ENCODE assay signal across 25 cellular contexts in genomic region chr2:219656523-219656922, GRCh38. TPM values are rescaled to one million over a fixed set of nuclear protein-coding genes. Genes with fewer than 3 reads are reported as not detected.
A peak's percentile ranks its signal among the peaks of the same experiment; 100 is the strongest.
DNase-seq lines count a peak whose midpoint lies in the region; ATAC-seq and TF ChIP-seq lines count a peak whose summit lies in the region.
"Had no signal": no experiment of that assay in that cellular context is flagged by ENCODE, and none has a peak within 500 bp of the region (broad histone marks: within the 10 kb centered on the region; RNA-seq: fewer than 3 reads in every experiment).

No MANE protein-coding gene starts in this region.

- H3K27me3 ChIP-seq in foreskin keratinocyte: no peaks in the 10 kb centered on the region
- H3K27me3 ChIP-seq: esophagus muscularis mucosa, heart left ventricle, Peyer's patch had no signal

- peak overlapping the region; percentile 85 for H3K27ac ChIP-seq in foreskin keratinocyte
- H3K27ac ChIP-seq: C4-2B, esophagus muscularis mucosa, heart left ventricle, left lung, Peyer's patch, WERI-Rb-1 had no signal

- DNase-seq in ELR (ENCODE audit: low read depth): peak; percentile 89
- peak; percentile 16 for DNase-seq in LoVo (ENCODE audit: low spot score)
- peak; percentile 39 for DNase-seq in astrocyte of the spinal cord (ENCODE audit: low read depth, low spot score)
- DNase-seq in foreskin keratinocyte: peak; percentile 91 to 92
- DNase-seq in activated CD8-positive, alpha-beta memory T cell treated with anti-CD3 and anti-CD28 coated beads, Interleukin-2, amount 50 U/mL, for 48 hours: no peak
- DNase-seq in hypothalamus (lab: John Stamatoyannopoulos, UW): no peak
- DNase-seq: activated CD4-positive, alpha-beta T cell treated with anti-CD3 and anti-CD28 coated beads, Interleukin-2, amount 50 U/mL, for 1 hour; activated naive CD8-positive, alpha-beta T cell treated with anti-CD3 and anti-CD28 coated beads for 36 hours; Calu3; effector CD8-positive, alpha-beta T cell; heart left ventricle; left lung; NCI-H1092; NCI-H1930; NCI-H446; nephron progenitor cell; SK-N-SH; WERI-Rb-1 had no signal

- TF ChIP-seq CTCF in astrocyte of the spinal cord (IDR thresholded peaks at IDR 0.05; ENCODE audit: low read depth, low read length) (no peak), foreskin keratinocyte (conservative IDR thresholded peaks at IDR 0.05) (no peak)

- H3K4me1 ChIP-seq in foreskin keratinocyte: peaks cover 36% of the 10 kb centered on the region
- H3K4me1 ChIP-seq: esophagus muscularis mucosa, left lung, Peyer's patch had no signal

- H3K4me3 ChIP-seq in astrocyte of the spinal cord (ENCODE audit: low read depth, low read length): no peak overlapping the region
- H3K4me3 ChIP-seq: esophagus muscularis mucosa, GM23338, heart left ventricle, left lung, Peyer's patch had no signal

- ATAC-seq in foreskin keratinocyte (peak; percentile 77), HG03520 (IDR thresholded peaks at IDR 0.05; ENCODE audit: unreplicated experiment) (no peak), HG02798 (IDR thresholded peaks at IDR 0.05; ENCODE audit: poor library complexity, unreplicated experiment) (no peak)
- ATAC-seq: GM23338, heart left ventricle, left lung had no signal

- in situ Hi-C loops in astrocyte of the spinal cord (cut with HindIII; ENCODE audit: low sequenced_read_pairs): no loop called here

RNA-seq across cellular contexts. Expression of gene SLC4A3, which starts 29.1 kb away (rescaled TPM):
- total RNA-seq in foreskin keratinocyte: 14.4 and 17.1 TPM in 2 replicates
- polyA plus RNA-seq in foreskin keratinocyte: 10.8 and 11.1 TPM in 2 replicates
- total RNA-seq: T-helper 2 cell treated with Interferon-gamma antibody and Interleukin-4, amounts not matched to agents 100 ng/mL and 5 ng/mL, for 36 hours had no signal

RNA-seq across cellular contexts. Expression of gene STK11IP, which starts 58.9 kb away (rescaled TPM):
- total RNA-seq in foreskin keratinocyte: 20.0 and 20.9 TPM in 2 replicates
- polyA plus RNA-seq in foreskin keratinocyte: 16.2 and 16.4 TPM in 2 replicates

Comparison
In these comparisons a context has a peak if more than half of its experiments do, and no peak if none do; other contexts are left out.
1. DNase-seq: peak in ELR (single experiment), LoVo (single experiment), astrocyte of the spinal cord (single experiment) and foreskin keratinocyte (2 of 2); none in activated CD8-positive, alpha-beta memory T cell treated with anti-CD3 and anti-CD28 coated beads, Interleukin-2, amount 50 U/mL, for 48 hours (single experiment) and hypothalamus (0 of 51).